8 cellular contexts compared by ENCODE assay signal in the genomic region with DNA sequence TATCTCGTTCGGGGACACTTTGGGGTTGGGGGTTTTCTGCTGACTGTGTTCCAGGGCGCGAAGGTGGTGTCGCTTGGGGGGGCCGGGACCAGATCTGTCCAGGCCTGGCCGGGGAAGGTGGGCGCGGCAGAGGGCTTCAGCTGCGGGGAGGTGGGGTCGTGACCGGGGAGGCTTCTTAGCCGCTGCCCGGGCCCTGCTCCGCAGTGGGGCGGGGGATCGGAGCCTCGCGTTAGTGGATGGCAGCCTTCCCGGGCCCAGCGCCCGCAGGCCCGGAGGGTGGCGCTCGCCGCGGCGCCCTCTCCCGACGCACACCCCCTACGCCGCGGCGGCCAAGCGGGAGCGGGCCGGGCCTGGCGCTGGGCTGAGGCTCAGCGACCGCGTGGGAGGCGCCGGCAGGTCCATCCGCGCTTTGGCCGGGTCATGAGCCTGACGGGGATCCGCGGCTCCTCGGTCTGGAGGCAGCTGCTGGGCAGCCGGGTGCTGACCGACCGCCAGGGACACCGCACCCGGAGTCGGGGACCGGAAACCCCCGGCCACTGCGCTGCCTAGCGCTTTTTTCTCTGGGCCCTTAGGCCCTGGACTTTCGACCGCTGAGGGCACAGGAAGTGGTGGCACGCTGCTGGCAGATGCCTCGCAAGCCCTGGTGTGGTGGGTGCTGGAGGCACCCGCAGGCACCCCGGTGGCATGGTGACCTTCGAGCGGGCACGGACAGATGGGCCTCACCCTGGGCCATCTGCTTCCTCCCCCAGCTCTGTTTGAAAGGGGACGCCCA. TPM values are rescaled to one million over a fixed set of nuclear protein-coding genes. Genes with fewer than 3 reads are reported as not detected.
A peak's percentile ranks its signal among the peaks of the same experiment; 100 is the strongest.
DNase-seq lines count a peak whose midpoint lies in the region; ATAC-seq, FAIRE-seq and TF ChIP-seq lines count a peak whose summit lies in the region.

No MANE protein-coding gene starts in this region.

- CTCF ChIA-PET in GM12878 (lab: Yijun Ruan, JAX), result interaction anchor here (0.7 to 2.0 kb wide), 6 partner anchors 16 to 157 kb away, joined by 3 to 17 read pairs (median 4); a partner anchor contains a TSS

- SMC1A ChIA-PET in GM12878 (lab: Charles Lee; ENCODE audit: uncharacterized antibody, unreplicated experiment), result interaction anchor here (1.2 to 3.2 kb wide), 3 partner anchors 24 to 59 kb away, joined by 3 to 16 read pairs (median 9); a partner anchor contains a TSS

- no peak for TF ChIP-seq RAD21 in GM12878 (IDR thresholded peaks at IDR 0.05; ENCODE audit: insufficient read depth, low read depth, low read length)

- H4K20me1 ChIP-seq in GM12878 (ENCODE audit: control insufficient read depth, insufficient read depth), result no peaks in the 10 kb centered on the region; the same call in 1 of the 2 replicates

- no peak for TF ChIP-seq EP300 in GM12878 (IDR thresholded peaks at IDR 0.05; ENCODE audit: borderline replicate concordance in 1 of 2, control insufficient read depth in 1 of 2, low read depth in 2 of 2, low read length in 2 of 2)

- peak overlapping the region; percentile 56 for H2AFZ ChIP-seq in GM12878 (ENCODE audit: control insufficient read depth, low read depth, low read length)

- H3K4me1 ChIP-seq in GM12878 (ENCODE audit: control insufficient read depth, insufficient read depth, low read length), result peaks cover 25% of the 10 kb centered on the region
- H3K4me1 ChIP-seq in iPS-18a (ENCODE audit: control insufficient read depth, low read depth, low read length), result peaks cover 31% of the 10 kb centered on the region
- H3K4me1 ChIP-seq in gastrocnemius medialis, result peaks cover 33 to 46% of the 10 kb centered on the region in 2 donors

- RAD21 ChIA-PET in GM12878 (lab: Charles Lee; ENCODE audit: unreplicated experiment), result interaction anchor here (1.1 to 1.4 kb wide), 4 partner anchors 23 to 59 kb away, joined by 3 to 6 read pairs (median 4); a partner anchor contains a TSS

- ATAC-seq in GM12878 (peak; percentile 49), gastrocnemius medialis (peak; percentile 32 to 45), GM19467 (IDR thresholded peaks at IDR 0.05; ENCODE audit: unreplicated experiment) (no peak)

- H3K4me3 ChIP-seq in GM12878 (peak overlapping the region; percentile 87), iPS-18a (ENCODE audit: low read length) (peak overlapping the region; percentile 82), gastrocnemius medialis (peak overlapping the region; percentile 72 to 95 (median 84))

- FAIRE-seq in GM12878 (lab: Jason Lieb, UNC), result peak; percentile 7

- intact Hi-C loops in GM12878 (cut with micrococcal nuclease; ENCODE audit: unreplicated experiment) (loop anchor here (2.0 kb wide), 2 partner anchors 23 to 29 kb away; a partner anchor contains a TSS), gastrocnemius medialis (cut with DNase I; ENCODE audit: low total_unique reads) (loop anchor here (1.0 to 10.0 kb wide), 4 partner anchors 24 to 1377 kb away; a partner anchor contains a TSS)

- H3K27me3 ChIP-seq in GM12878 (replicated peaks in 1 of 2; ENCODE audit: control insufficient read depth in 2 of 2, insufficient read depth in 2 of 2, low read length in 1 of 2) (no peaks in the 10 kb centered on the region), iPS-18a (ENCODE audit: control insufficient read depth, insufficient read depth, low read length) (peaks cover 47% of the 10 kb centered on the region), gastrocnemius medialis (no peaks in the 10 kb centered on the region)

- H3K4me2 ChIP-seq in GM12878 (ENCODE audit: control insufficient read depth, insufficient read depth), result peak overlapping the region; percentile 95

- TF ChIP-seq POLR2A in GM12878 (IDR thresholded peaks at IDR 0.05; ENCODE audit: low read depth, low read length) (peak; percentile 58; the same call in 1 of the 2 replicates), gastrocnemius medialis (IDR thresholded peaks at IDR 0.05) (peak in 1 of 2 donors; percentile 16)

- in situ Hi-C loops in GM12878 (cut with MboI) (no loop called here), gastrocnemius medialis (cut with MboI; ENCODE audit: low sequenced_read_pairs in 4 of 4) (no loop called here)

- peaks cover 67% of the 10 kb centered on the region for H3K79me2 ChIP-seq in GM12878 (ENCODE audit: control insufficient read depth, insufficient read depth, low read length)

- WGBS in GM12878 (ENCODE audit: insufficient coverage, insufficient replicate concordance, low lambda C conversion rate, missing lambda C conversion rate), result 1% methylated on average over 63 of the region's 70 CpGs

- H3K27ac ChIP-seq in GM12878 (ENCODE audit: control insufficient read depth, insufficient read depth), result peak overlapping the region; percentile 80
- H3K27ac ChIP-seq in iPS-18a (ENCODE audit: low read length), result no peak overlapping the region
- peak overlapping the region; percentile 85 to 96 (median 86) for H3K27ac ChIP-seq in gastrocnemius medialis

- no TSS peak for BruUV-seq in GM12878 (replicated peaks; lab: Mats Ljungman, UMichigan)

- H3K36me3 ChIP-seq in GM12878 (ENCODE audit: control insufficient read depth in 2 of 2, insufficient read depth in 2 of 2, low read length in 1 of 2) (peaks cover 0 to 2% of the 10 kb centered on the region in 2 experiments; a peak in 2 of 4 replicates), iPS-18a (ENCODE audit: control insufficient read depth, low read depth, low read length) (no peaks in the 10 kb centered on the region), gastrocnemius medialis (no peaks in the 10 kb centered on the region)

- peak overlapping the region; percentile 57 for H3K9ac ChIP-seq in GM12878 (ENCODE audit: control insufficient read depth, insufficient read depth, low read length)
- peak overlapping the region; percentile 73 for H3K9ac ChIP-seq in iPS-18a (ENCODE audit: low read length)

- DNase-seq in EL (peak; percentile 68), HCEC 1CT (peak; percentile 65), RPMI8226 (peak; percentile 82), GM12878 (ENCODE audit: low read depth, low spot score) (no peak), gastrocnemius medialis (no peak), cerebellar cortex (ENCODE audit: low spot score) (no peak)

- H3K9me3 ChIP-seq in GM12878 (replicated peaks; ENCODE audit: control insufficient read depth, insufficient read depth, low read length) (no peaks in the 10 kb centered on the region), iPS-18a (ENCODE audit: control insufficient read depth, low read depth, low read length) (no peaks in the 10 kb centered on the region), gastrocnemius medialis (no peaks in the 10 kb centered on the region)

- peak in 2 of 3 experiments; percentile 32 to 48; a peak in 3 of 6 replicates for TF ChIP-seq CTCF in GM12878 (IDR thresholded peaks at IDR 0.05 in 2 of 3, conservative IDR thresholded peaks at IDR 0.05 in 1 of 3; ENCODE audit: control insufficient read depth in 2 of 3, extremely low read depth in 1 of 3, insufficient read depth in 1 of 3, low read depth in 3 of 3, low read length in 3 of 3)
- TF ChIP-seq CTCF in gastrocnemius medialis (IDR thresholded peaks at IDR 0.05 in 4 of 5, conservative IDR thresholded peaks at IDR 0.05 in 1 of 5), result peak in 3 of 5 experiments; percentile 40 to 56 (median 42)

- POLR2A ChIA-PET in GM12878 (lab: Charles Lee), result interaction anchor here (1.3 kb wide), 2 partner anchors 29 to 59 kb away, joined by 3 to 4 read pairs; a partner anchor contains a TSS

RNA-seq across cellular contexts. Expression of a gene that starts 1.2 kb away (rescaled TPM):
- 96.1 TPM in 2 replicates for total RNA-seq in GM12878 (2013; cell fraction: nucleolus; rRNA removed)
- total RNA-seq in GM12878 (2014; rRNA removed), result 20.7 and 24.7 TPM in 2 replicates
- total RNA-seq in GM12878 (2014; rRNA removed; fragmentation: Illumina TruSeq; extraction: Trizol), result 13.4 and 15.4 TPM in 2 replicates
- 62.9 and 68.1 TPM in 2 replicates for total RNA-seq in GM12878 (2021)
- polyA plus RNA-seq in GM12878 (2011; ENCODE audit: low read depth), result 7.9 TPM
- 16.6 and 28.5 TPM in 2 replicates for polyA plus RNA-seq in GM12878 (2011; rRNA removed)
- polyA plus RNA-seq in GM12878 (2011; cell fraction: cytosol; rRNA removed), result 51.9 and 57.9 TPM in 2 replicates
- 172 and 269 TPM in 2 replicates for polyA plus RNA-seq in GM12878 (2011; cell fraction: nucleus; rRNA removed)
- 21.8 and 23.5 TPM in 2 replicates for polyA plus RNA-seq in GM12878 (2012)
- 7.2 and 16.0 TPM in 2 replicates for polyA plus RNA-seq in GM12878 (2014; fragmentation: Illumina TruSeq; extraction: Trizol)
- 1 to 10 TPM; 1.8 to 4.7 TPM for polyA plus RNA-seq in GM12878 (2014; fragmentation: Nextera tagmentation; extraction: Ambion mirVana)
- 39.8 and 40.5 TPM in 2 replicates for polyA plus RNA-seq in GM12878 (2014; rRNA removed)
- 1 to 10 TPM; 8.5 to 9.0 TPM for polyA plus RNA-seq in GM12878 (2016; fragmentation: Nextera tagmentation; extraction: Ambion mirVana)
- polyA minus RNA-seq in GM12878 (2011; rRNA and poly(A)+ RNA removed), result 25.7 and 40.0 TPM in 2 replicates
- polyA minus RNA-seq in GM12878 (2011; cell fraction: cytosol; rRNA and poly(A)+ RNA removed), result 17.4 and 25.4 TPM in 2 replicates
- polyA minus RNA-seq in GM12878 (2011; cell fraction: nucleus; rRNA and poly(A)+ RNA removed), result 49.2 and 81.9 TPM in 2 replicates
- total RNA-seq in gastrocnemius medialis, result 10 to 100 TPM; 31.1 to 65.3 (median 36.3) TPM

RNA-seq across cellular contexts. Expression of a gene that starts 4.1 kb away (rescaled TPM):
- 13.2 and 14.1 TPM in 2 replicates for total RNA-seq in GM12878 (2013; cell fraction: nucleolus; rRNA removed)
- total RNA-seq in GM12878 (2014; rRNA removed) (48.2 and 51.6 TPM in 2 replicates), GM12878 (2014; rRNA removed; fragmentation: Illumina TruSeq; extraction: Trizol) (10.8 and 12.3 TPM in 2 replicates), GM12878 (2021) (74.7 and 79.5 TPM in 2 replicates), gastrocnemius medialis (100 to 1,000 TPM in 2 of 4 donors, 10 to 100 TPM in 2; 55.5 to 137 (median 97.4) TPM)
- 10.6 TPM for polyA plus RNA-seq in GM12878 (2011; ENCODE audit: low read depth)
- polyA plus RNA-seq in GM12878 (2011; rRNA removed) (4.9 and 17.8 TPM in 2 replicates), GM12878 (2014; fragmentation: Illumina TruSeq; extraction: Trizol) (1.4 and 11.9 TPM in 2 replicates), GM12878 (2014; fragmentation: Nextera tagmentation; extraction: Ambion mirVana) (under 1 TPM in 1 of 2 experiments, not detected in 1; 0.27 TPM), GM12878 (2014; rRNA removed) (63.9 and 74.4 TPM in 2 replicates), GM12878 (2016; fragmentation: Nextera tagmentation; extraction: Ambion mirVana) (10 to 100 TPM; 41.3 to 48.4 TPM)
- polyA plus RNA-seq in GM12878 (2011; cell fraction: cytosol; rRNA removed), result 33.1 and 43.2 TPM in 2 replicates
- polyA plus RNA-seq in GM12878 (2011; cell fraction: nucleus; rRNA removed), result 70.0 and 81.9 TPM in 2 replicates
- 59.9 and 68.3 TPM in 2 replicates for polyA plus RNA-seq in GM12878 (2012)
- polyA minus RNA-seq in GM12878 (2011; rRNA and poly(A)+ RNA removed), result 4.5 and 12.9 TPM in 2 replicates
- 16.6 and 17.5 TPM in 2 replicates for polyA minus RNA-seq in GM12878 (2011; cell fraction: cytosol; rRNA and poly(A)+ RNA removed)
- 8.8 and 11.9 TPM in 2 replicates for polyA minus RNA-seq in GM12878 (2011; cell fraction: nucleus; rRNA and poly(A)+ RNA removed)

RNA-seq across cellular contexts. Expression of a gene that starts 6.8 kb away (rescaled TPM):
- total RNA-seq in GM12878 (2013; cell fraction: nucleolus; rRNA removed), result 94.3 and 112 TPM in 2 replicates
- total RNA-seq in GM12878 (2014; rRNA removed) (84.3 and 93.9 TPM in 2 replicates), GM12878 (2014; rRNA removed; fragmentation: Illumina TruSeq; extraction: Trizol) (22.8 and 26.6 TPM in 2 replicates), GM12878 (2021) (79.2 and 82.0 TPM in 2 replicates), gastrocnemius medialis (100 to 1,000 TPM; 108 to 181 (median 141) TPM)
- polyA plus RNA-seq in GM12878 (2011; ENCODE audit: low read depth), result 16.1 TPM
- polyA plus RNA-seq in GM12878 (2011; rRNA removed) (13.0 and 26.9 TPM in 2 replicates), GM12878 (2014; fragmentation: Illumina TruSeq; extraction: Trizol) (8.5 and 23.7 TPM in 2 replicates), GM12878 (2014; fragmentation: Nextera tagmentation; extraction: Ambion mirVana) (1 to 10 TPM in 1 of 2 experiments, under 1 TPM in 1; 0.19 to 4.1 TPM), GM12878 (2014; rRNA removed) (102 and 123 TPM in 2 replicates), GM12878 (2016; fragmentation: Nextera tagmentation; extraction: Ambion mirVana) (10 to 100 TPM; 86.3 to 96.5 TPM)
- polyA plus RNA-seq in GM12878 (2011; cell fraction: cytosol; rRNA removed), result 41.0 and 54.1 TPM in 2 replicates
- 382 and 387 TPM in 2 replicates for polyA plus RNA-seq in GM12878 (2011; cell fraction: nucleus; rRNA removed)
- 54.4 and 55.2 TPM in 2 replicates for polyA plus RNA-seq in GM12878 (2012)
- 18.9 and 39.2 TPM in 2 replicates for polyA minus RNA-seq in GM12878 (2011; rRNA and poly(A)+ RNA removed)
- polyA minus RNA-seq in GM12878 (2011; cell fraction: cytosol; rRNA and poly(A)+ RNA removed), result 13.2 and 13.5 TPM in 2 replicates
- polyA minus RNA-seq in GM12878 (2011; cell fraction: nucleus; rRNA and poly(A)+ RNA removed), result 59.7 and 77.0 TPM in 2 replicates

RNA-seq across cellular contexts. Expression of a gene that starts 28.0 kb away (rescaled TPM):
- 37.3 and 42.1 TPM in 2 replicates for total RNA-seq in GM12878 (2013; cell fraction: nucleolus; rRNA removed)
- total RNA-seq in GM12878 (2014; rRNA removed) (50.7 and 51.0 TPM in 2 replicates), GM12878 (2014; rRNA removed; fragmentation: Illumina TruSeq; extraction: Trizol) (15.6 and 17.4 TPM in 2 replicates), GM12878 (2021) (69.1 and 78.6 TPM in 2 replicates), gastrocnemius medialis (10 to 100 TPM; 27.5 to 39.6 (median 33.0) TPM)
- polyA plus RNA-seq in GM12878 (2011; ENCODE audit: low read depth), result 14.2 TPM
- polyA plus RNA-seq in GM12878 (2011; rRNA removed) (10.8 and 25.8 TPM in 2 replicates), GM12878 (2014; fragmentation: Illumina TruSeq; extraction: Trizol) (2.9 and 21.9 TPM in 2 replicates), GM12878 (2014; fragmentation: Nextera tagmentation; extraction: Ambion mirVana) (10 to 100 TPM in 1 of 2 experiments, 1 to 10 TPM in 1; 2.7 to 12.1 TPM), GM12878 (2014; rRNA removed) (63.8 and 68.7 TPM in 2 replicates), GM12878 (2016; fragmentation: Nextera tagmentation; extraction: Ambion mirVana) (10 to 100 TPM; 34.4 to 38.9 TPM)
- 32.2 and 35.6 TPM in 2 replicates for polyA plus RNA-seq in GM12878 (2011; cell fraction: cytosol; rRNA removed)
- polyA plus RNA-seq in GM12878 (2011; cell fraction: nucleus; rRNA removed), result 168 and 199 TPM in 2 replicates
- 46.6 and 51.1 TPM in 2 replicates for polyA plus RNA-seq in GM12878 (2012)
- 10.8 and 27.9 TPM in 2 replicates for polyA minus RNA-seq in GM12878 (2011; rRNA and poly(A)+ RNA removed)
- 10.4 and 11.4 TPM in 2 replicates for polyA minus RNA-seq in GM12878 (2011; cell fraction: cytosol; rRNA and poly(A)+ RNA removed)
- polyA minus RNA-seq in GM12878 (2011; cell fraction: nucleus; rRNA and poly(A)+ RNA removed), result 46.8 and 68.3 TPM in 2 replicates

RNA-seq across cellular contexts. Expression of a gene that starts 29.7 kb away (rescaled TPM):
- 7.9 and 9.3 TPM in 2 replicates for total RNA-seq in GM12878 (2013; cell fraction: nucleolus; rRNA removed)
- total RNA-seq in GM12878 (2014; rRNA removed) (25.9 and 30.3 TPM in 2 replicates), GM12878 (2014; rRNA removed; fragmentation: Illumina TruSeq; extraction: Trizol) (18.2 and 19.4 TPM in 2 replicates), GM12878 (2021) (19.1 and 19.7 TPM in 2 replicates), gastrocnemius medialis (10 to 100 TPM in 1 of 4 donors, 1 to 10 TPM in 3; 3.7 to 10.7 (median 5.9) TPM)
- polyA plus RNA-seq in GM12878 (2011; ENCODE audit: low read depth), result 6.6 TPM
- polyA plus RNA-seq in GM12878 (2011; rRNA removed) (20.2 and 24.5 TPM in 2 replicates), GM12878 (2014; fragmentation: Illumina TruSeq; extraction: Trizol) (13.9 and 19.4 TPM in 2 replicates), GM12878 (2014; fragmentation: Nextera tagmentation; extraction: Ambion mirVana) (1 to 10 TPM; 1.5 to 8.1 TPM), GM12878 (2014; rRNA removed) (23.5 and 27.6 TPM in 2 replicates), GM12878 (2016; fragmentation: Nextera tagmentation; extraction: Ambion mirVana) (10 to 100 TPM; 33.1 to 33.4 TPM)
- polyA plus RNA-seq in GM12878 (2011; cell fraction: cytosol; rRNA removed), result 39.7 and 49.3 TPM in 2 replicates
- 31.1 TPM in 2 replicates for polyA plus RNA-seq in GM12878 (2011; cell fraction: nucleus; rRNA removed)
- 11.1 and 12.6 TPM in 2 replicates for polyA plus RNA-seq in GM12878 (2012)
- polyA minus RNA-seq in GM12878 (2011; rRNA and poly(A)+ RNA removed), result 24.7 and 28.3 TPM in 2 replicates
- polyA minus RNA-seq in GM12878 (2011; cell fraction: cytosol; rRNA and poly(A)+ RNA removed), result 7.6 and 12.2 TPM in 2 replicates
- polyA minus RNA-seq in GM12878 (2011; cell fraction: nucleus; rRNA and poly(A)+ RNA removed), result 13.7 and 18.2 TPM in 2 replicates

Comparison
In these comparisons a context has a peak if more than half of its experiments do, and no peak if none do; other contexts are left out.
1. DNase-seq: peak in EL (single experiment), HCEC 1CT (single experiment) and RPMI8226 (single experiment); none in GM12878 (single experiment), gastrocnemius medialis (0 of 2) and cerebellar cortex (single experiment).
2. Peak in every context shown above with its lines, with median percentiles within 50 percentile points of each other: H3K4me3 ChIP-seq.